Comparison of ENCODE assay signal across 38 cellular contexts in the genomic region with DNA sequence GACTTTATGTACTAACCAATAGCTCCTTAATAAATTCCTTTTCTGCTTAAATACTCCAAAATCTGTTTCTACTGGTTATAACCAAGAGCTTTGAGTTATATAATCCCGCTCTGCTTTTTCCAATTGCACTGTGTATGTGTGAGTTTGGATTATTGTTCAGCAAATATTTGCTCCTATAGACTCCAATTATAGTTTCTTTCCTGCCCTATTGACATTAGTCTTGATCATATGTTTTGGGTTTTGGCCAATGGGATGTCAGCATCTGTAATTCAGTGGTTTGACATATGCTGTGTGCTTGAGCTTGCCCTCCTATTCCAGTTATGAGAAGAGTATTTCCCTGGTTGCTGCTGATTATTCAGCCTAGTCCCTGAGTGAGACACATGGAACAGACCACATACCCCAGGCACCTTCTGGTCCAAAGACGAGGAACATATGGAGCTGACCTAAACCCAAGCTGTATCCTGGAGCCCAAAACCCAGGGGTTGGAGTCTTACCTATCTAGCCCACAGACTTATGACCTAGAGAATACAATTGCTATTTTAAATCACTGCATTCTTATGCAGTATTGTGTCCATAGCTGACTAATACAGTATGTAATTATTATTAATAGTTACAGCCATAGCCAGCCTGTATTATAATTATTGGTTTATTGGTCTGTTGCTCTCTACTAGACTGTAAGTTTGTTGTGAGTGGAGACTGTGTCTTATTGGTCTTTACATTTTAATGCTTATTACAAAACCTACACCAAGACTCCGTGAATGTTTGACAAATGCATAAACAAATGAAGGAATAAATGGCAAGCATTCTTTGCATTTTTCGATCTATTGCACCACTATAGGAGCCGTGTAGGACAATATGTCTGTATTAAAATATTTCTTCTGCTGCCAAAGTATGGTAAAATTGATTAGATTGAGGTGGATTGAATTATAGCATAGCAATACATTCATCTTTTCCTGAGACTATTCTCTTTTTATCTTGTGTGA.
"Had no signal": no experiment of that assay in that cellular context is flagged by ENCODE, and none has a peak within 500 bp of the region (broad histone marks: within the 10 kb centered on the region; RNA-seq: fewer than 3 reads in every experiment).

No MANE protein-coding gene starts in this region.

- H3K36me3 ChIP-seq: brain microvascular endothelial cell, esophagus squamous epithelium, pancreas, prostate gland, thoracic aorta, upper lobe of left lung, vagina, WERI-Rb-1 had no signal

- H3K27me3 ChIP-seq: brain microvascular endothelial cell, esophagus squamous epithelium, pancreas, upper lobe of left lung, vagina had no signal

- H3K36me3 Mint-ChIP-seq: activated CD4-positive, alpha-beta memory T cell treated with anti-CD3 and anti-CD28 coated beads for 36 hours; activated naive CD8-positive, alpha-beta T cell treated with anti-CD3 and anti-CD28 coated beads for 36 hours; mesothelial cell of epicardium; stimulated activated effector memory CD8-positive, alpha-beta T cell treated with anti-CD3 and anti-CD28 coated beads, Interleukin-12 subunit alpha, Interleukin-12 subunit beta, amount 100 ng/mL, for 72 hours had no signal

- H3K9me3 ChIP-seq: esophagus squamous epithelium, pancreas, prostate gland, thoracic aorta, upper lobe of left lung, vagina had no signal

- H3K4me3 ChIP-seq: esophagus squamous epithelium, pancreas, prostate gland, thoracic aorta, upper lobe of left lung, vagina had no signal

- FAIRE-seq: astrocyte, colon, endometrium, keratinocyte, pancreas, small intestine had no signal

- ATAC-seq: activated CD4-positive, CD25-positive, alpha-beta regulatory T cell treated with anti-CD3 and anti-CD28 coated beads, Interleukin-2, amount 50 U/mL, for 24 hours; left cardiac atrium; naive thymus-derived CD4-positive, alpha-beta T cell; pancreas; sciatic nerve; stimulated activated effector memory CD8-positive, alpha-beta T cell treated with anti-CD3 and anti-CD28 coated beads, Interleukin-12 subunit alpha, Interleukin-12 subunit beta, amount 100 ng/mL, for 72 hours had no signal

- H3K9me3 Mint-ChIP-seq: activated CD4-positive, alpha-beta memory T cell treated with anti-CD3 and anti-CD28 coated beads for 36 hours; activated naive CD4-positive, alpha-beta T cell treated with anti-CD3 and anti-CD28 coated beads for 36 hours; activated naive CD8-positive, alpha-beta T cell treated with anti-CD3 and anti-CD28 coated beads for 36 hours; naive thymus-derived CD4-positive, alpha-beta T cell; neural crest cell; stimulated activated effector memory CD8-positive, alpha-beta T cell treated with anti-CD3 and anti-CD28 coated beads, Interleukin-12 subunit alpha, Interleukin-12 subunit beta, amount 100 ng/mL, for 72 hours; stimulated activated naive CD8-positive, alpha-beta T cell treated with anti-CD3 and anti-CD28 coated beads, Interleukin-15, Interleukin-2, amounts not matched to agents 100 ng/mL and 50 ng/mL, for 24 hours had no signal

- H3K4me1 Mint-ChIP-seq: activated CD4-positive, alpha-beta T cell treated with anti-CD3 and anti-CD28 coated beads, Interleukin-2, amount 10 ng/mL, durations not matched to agents 24 days and 14 days; activated naive CD8-positive, alpha-beta T cell treated with anti-CD3 and anti-CD28 coated beads for 36 hours; naive thymus-derived CD4-positive, alpha-beta T cell; neural crest cell; stimulated activated effector memory CD8-positive, alpha-beta T cell treated with anti-CD3 and anti-CD28 coated beads, Interleukin-12 subunit alpha, Interleukin-12 subunit beta, amount 100 ng/mL, for 72 hours had no signal

- H3K4me1 ChIP-seq: esophagus squamous epithelium, prostate gland, upper lobe of left lung had no signal

- H3K27ac Mint-ChIP-seq: activated CD4-positive, alpha-beta memory T cell treated with anti-CD3 and anti-CD28 coated beads for 36 hours; activated CD4-positive, alpha-beta T cell treated with anti-CD3 and anti-CD28 coated beads, Interleukin-2, amount 10 ng/mL, durations not matched to agents 24 days and 14 days; activated naive CD4-positive, alpha-beta T cell treated with anti-CD3 and anti-CD28 coated beads for 36 hours; activated naive CD8-positive, alpha-beta T cell treated with anti-CD3 and anti-CD28 coated beads for 36 hours; activated T-helper 1 cell treated with anti-CD3 and anti-CD28 coated beads, Interleukin-12 subunit alpha, Interleukin-12 subunit beta, Interleukin-2, Interleukin-4 antibody, amounts not matched to agents 30 ng/mL and 10 ng/mL and 1 ng/mL, durations not matched to agents 14 hours and 24 hours and 36 hours; mesothelial cell of epicardium; naive thymus-derived CD4-positive, alpha-beta T cell; stimulated activated effector memory CD8-positive, alpha-beta T cell treated with anti-CD3 and anti-CD28 coated beads, Interleukin-12 subunit alpha, Interleukin-12 subunit beta, amount 100 ng/mL, for 72 hours; stimulated activated naive CD8-positive, alpha-beta T cell treated with anti-CD3 and anti-CD28 coated beads, Interleukin-15, Interleukin-2, amounts not matched to agents 100 ng/mL and 50 ng/mL, for 24 hours had no signal

- DNase-seq: activated CD4-positive, alpha-beta memory T cell treated with anti-CD3 and anti-CD28 coated beads for 36 hours; activated CD8-positive, alpha-beta memory T cell treated with anti-CD3 and anti-CD28 coated beads, Interleukin-2, amount 50 U/mL, for 4 hours; activated effector memory CD4-positive, alpha-beta T cell treated with anti-CD3 and anti-CD28 coated beads, Interleukin-2, amount 50 U/mL, for 16 hours; activated naive CD4-positive, alpha-beta T cell treated with anti-CD3 and anti-CD28 coated beads for 36 hours; activated naive CD8-positive, alpha-beta T cell treated with anti-CD3 and anti-CD28 coated beads for 36 hours; activated T-cell treated with anti-CD3 and anti-CD28 coated beads, Interleukin-2, amount 50 U/mL, for 1 hour; amniotic stem cell; brain microvascular endothelial cell; dermis blood vessel endothelial cell; effector CD4-positive, alpha-beta T cell; esophagus squamous epithelium; foreskin melanocyte; left cardiac atrium; naive thymus-derived CD4-positive, alpha-beta T cell; nucleus accumbens; pancreas; retina; small intestine; stimulated activated CD4-positive, alpha-beta T cell treated with anti-CD3 and anti-CD28 coated beads, Interleukin-4, amount 100 ng/mL, for 24 hours; T1000; upper lobe of left lung; WERI-Rb-1 had no signal

- H3K27ac ChIP-seq: brain microvascular endothelial cell, epithelial cell of prostate, esophagus squamous epithelium, pancreas, prostate gland, thoracic aorta, upper lobe of left lung, vagina, WERI-Rb-1 had no signal

- H3K4me3 Mint-ChIP-seq: activated CD4-positive, alpha-beta memory T cell treated with anti-CD3 and anti-CD28 coated beads for 36 hours; activated CD4-positive, alpha-beta T cell treated with anti-CD3 and anti-CD28 coated beads, Interleukin-2, amount 10 ng/mL, durations not matched to agents 24 days and 14 days; activated naive CD4-positive, alpha-beta T cell treated with anti-CD3 and anti-CD28 coated beads for 36 hours; activated naive CD8-positive, alpha-beta T cell treated with anti-CD3 and anti-CD28 coated beads for 36 hours; activated T-helper 1 cell treated with anti-CD3 and anti-CD28 coated beads, Interleukin-12 subunit alpha, Interleukin-12 subunit beta, Interleukin-2, Interleukin-4 antibody, amounts not matched to agents 30 ng/mL and 10 ng/mL and 1 ng/mL, durations not matched to agents 14 hours and 24 hours and 36 hours; mesothelial cell of epicardium; naive thymus-derived CD4-positive, alpha-beta T cell; neural crest cell; stimulated activated effector memory CD8-positive, alpha-beta T cell treated with anti-CD3 and anti-CD28 coated beads, Interleukin-12 subunit alpha, Interleukin-12 subunit beta, amount 100 ng/mL, for 72 hours; stimulated activated naive CD8-positive, alpha-beta T cell treated with anti-CD3 and anti-CD28 coated beads, Interleukin-15, Interleukin-2, amounts not matched to agents 100 ng/mL and 50 ng/mL, for 24 hours had no signal
